ENCODE assay signal across 8 cellular contexts in genomic region chr7:47328392-47329319, GRCh38.
A peak's percentile ranks its signal among the peaks of the same experiment; 100 is the strongest.
DNase-seq lines count a peak whose midpoint lies in the region; ATAC-seq, FAIRE-seq and TF ChIP-seq lines count a peak whose summit lies in the region.

No MANE protein-coding gene starts in this region.

- H3K9me2 ChIP-seq in GM23338 (ENCODE audit: insufficient read depth), result no peaks in the 10 kb centered on the region; the same call in 1 of the 2 replicates

- no peak for TF ChIP-seq CTCF in GM23338 (conservative IDR thresholded peaks at IDR 0.05; ENCODE audit: low read depth in 2 of 2)
- no peak for TF ChIP-seq CTCF in MCF 10A (IDR thresholded peaks at IDR 0.05; ENCODE audit: unreplicated experiment)

- CTCF ChIA-PET in MCF 10A (lab: Yijun Ruan, JAX), result no interaction called here

- POLR2A ChIA-PET in MCF 10A (lab: Yijun Ruan, JAX), result interaction anchor here (0.9 to 3.0 kb wide), 3 partner anchors 8 to 37 kb away, joined by 3 to 12 read pairs (median 3); no protein-coding TSS in a partner anchor

- H3K4me1 ChIP-seq in GM23338 (ENCODE audit: insufficient read depth), result peaks cover 46% of the 10 kb centered on the region
- peaks cover 42% of the 10 kb centered on the region for H3K4me1 ChIP-seq in iPS-20b (ENCODE audit: insufficient read depth, low read length)
- peaks cover 30 to 73% (median 69%) of the 10 kb centered on the region in 3 donors for H3K4me1 ChIP-seq in skeletal muscle tissue (ENCODE audit: control insufficient read depth in 3 of 3, insufficient read depth in 3 of 3, low read length in 3 of 3)

- no peak for DNase-seq in GM23338 (ENCODE audit: low spot score)
- DNase-seq in MCF 10A (ENCODE audit: unreplicated experiment), result no peak
- no peak for DNase-seq in frontal cortex (ENCODE audit: low spot score in 2 of 2)
- no peak for DNase-seq in NCI-H2029 treated with DMSO at 0.1 percent for 48 hours (lab: John Stamatoyannopoulos, UW)

- H2AFZ ChIP-seq in GM23338, result peak overlapping the region; percentile 74; the same call in 1 of the 2 replicates

- peak overlapping the region; percentile 76 for H3K4me2 ChIP-seq in GM23338

- H3K27me3 Mint-ChIP-seq in GM23338 (ENCODE audit: insufficient read depth, low read depth, poor library complexity) (peaks cover 4% of the 10 kb centered on the region), MCF 10A (ENCODE audit: insufficient read depth, unreplicated experiment) (no peaks in the 10 kb centered on the region)

- H3K9ac ChIP-seq in iPS-20b (ENCODE audit: low read depth, low read length) (peak overlapping the region; percentile 69; the same call in 1 of the 2 replicates), skeletal muscle tissue (ENCODE audit: low read depth in 1 of 3, low read length in 3 of 3) (peak overlapping the region; percentile 67 to 82 (median 73))

- H3K27ac ChIP-seq in GM23338 (ENCODE audit: low read depth) (peak overlapping the region; percentile 93), iPS-20b (ENCODE audit: low read length) (peak overlapping the region; percentile 9), skeletal muscle tissue (ENCODE audit: low read depth, low read length) (peak overlapping the region; percentile 77)

- H3K27ac Mint-ChIP-seq in GM23338 (peak overlapping the region; percentile 97), MCF 10A (ENCODE audit: low read depth, unreplicated experiment) (peak overlapping the region; percentile 7)

- intact Hi-C loops in MCF 10A (cut with micrococcal nuclease), result no loop called here

- H3K9me3 Mint-ChIP-seq in GM23338 (no peaks in the 10 kb centered on the region), MCF 10A (ENCODE audit: unreplicated experiment) (no peaks in the 10 kb centered on the region)

- H3K4me3 Mint-ChIP-seq in GM23338 (peak overlapping the region; percentile 72), MCF 10A (ENCODE audit: unreplicated experiment) (peak overlapping the region; percentile 57)

- H3K9me3 ChIP-seq in iPS-20b (ENCODE audit: insufficient read depth, low read depth, low read length) (no peaks in the 10 kb centered on the region), skeletal muscle tissue (ENCODE audit: control insufficient read depth in 3 of 3, low read length in 3 of 3) (no peaks in the 10 kb centered on the region)

- H3K27me3 ChIP-seq in GM23338 (ENCODE audit: insufficient read depth), result no peaks in the 10 kb centered on the region
- H3K27me3 ChIP-seq in iPS-20b (ENCODE audit: insufficient read depth, low read length), result no peaks in the 10 kb centered on the region
- H3K27me3 ChIP-seq in skeletal muscle tissue (ENCODE audit: control insufficient read depth in 3 of 3, insufficient read depth in 3 of 3, low read length in 3 of 3), result no peaks in the 10 kb centered on the region

- BruUV-seq in MCF 10A (replicated peaks; lab: Mats Ljungman, UMichigan), result no TSS peak

- peaks cover 6% of the 10 kb centered on the region; the same call in 1 of the 2 replicates for H3K79me2 ChIP-seq in GM23338 (replicated peaks; ENCODE audit: insufficient read depth)

- FAIRE-seq in frontal cortex (lab: Jason Lieb, UNC), result no peak

- H3K36me3 Mint-ChIP-seq in GM23338 (ENCODE audit: low read depth) (no peaks in the 10 kb centered on the region), MCF 10A (ENCODE audit: insufficient read depth, unreplicated experiment) (peaks cover 22% of the 10 kb centered on the region)

- H3F3A ChIP-seq in GM23338 (replicated peaks; ENCODE audit: low read depth), result 0 out of 2 replicates have a peak, but pooled peaks cover 7% of the 10 kb centered on the region

- H3K36me3 ChIP-seq in GM23338 (ENCODE audit: insufficient read depth) (no peaks in the 10 kb centered on the region), iPS-20b (ENCODE audit: insufficient read depth, low read depth, low read length) (no peaks in the 10 kb centered on the region), skeletal muscle tissue (ENCODE audit: control insufficient read depth in 3 of 3, insufficient read depth in 3 of 3, low read length in 3 of 3) (peaks cover 0 to 6% (median 0%) of the 10 kb centered on the region in 3 donors)

- H3K4me3 ChIP-seq in GM23338 (peak overlapping the region; percentile 53), iPS-20b (ENCODE audit: low read length) (peak overlapping the region; percentile 55; the same call in 1 of the 2 replicates), skeletal muscle tissue (ENCODE audit: low read length in 3 of 3) (peak overlapping the region; percentile 55 to 70 (median 61))

- peak; percentile 1; the same call in 2 of the 3 replicates for ATAC-seq in GM23338
- no peak for ATAC-seq in GM19023 (IDR thresholded peaks at IDR 0.05; ENCODE audit: unreplicated experiment)
- no peak for ATAC-seq in HG03196 (IDR thresholded peaks at IDR 0.05; ENCODE audit: unreplicated experiment)

- H3K4me1 Mint-ChIP-seq in GM23338 (peaks cover 72% of the 10 kb centered on the region), MCF 10A (ENCODE audit: insufficient read depth, unreplicated experiment) (peaks cover 15% of the 10 kb centered on the region)

- H4K20me1 ChIP-seq in GM23338 (replicated peaks; ENCODE audit: insufficient read depth), result no peaks in the 10 kb centered on the region

TF ChIP-seq in GM23338, 12 proteins besides CTCF, POLR2A, EP300 and RAD21 (continues in another document):
- TF ChIP-seq STAT1 (IDR thresholded peaks at IDR 0.05; ENCODE audit: unreplicated experiment) (no peak), JUNB (IDR thresholded peaks at IDR 0.05; ENCODE audit: unreplicated experiment) (no peak), ZNF114 (CRISPR knock-in tag; IDR thresholded peaks at IDR 0.05) (no peak), EZH2 (IDR thresholded peaks at IDR 0.05; ENCODE audit: low read depth, unreplicated experiment) (no peak), ZNF331 (CRISPR knock-in tag; IDR thresholded peaks at IDR 0.05; ENCODE audit: low read depth) (no peak), EZH2phosphoT487 (IDR thresholded peaks at IDR 0.05; ENCODE audit: unreplicated experiment) (no peak), ZNF462 (CRISPR knock-in tag; IDR thresholded peaks at IDR 0.05) (no peak)

Comparison
In these comparisons a context has a peak if more than half of its experiments do, and no peak if none do; other contexts are left out.
1. H3K27ac ChIP-seq: peak in every context shown above with its lines; median percentile 93 in GM23338; 77 in skeletal muscle tissue; 9 in iPS-20b.